ENCODE assay signal across 24 cellular contexts in genomic region chr6:158923801-158924498, GRCh38.
DNase-seq lines count a peak whose midpoint lies in the region; ATAC-seq and TF ChIP-seq lines count a peak whose summit lies in the region.
"Had no signal": no experiment of that assay in that cellular context is flagged by ENCODE, and none has a peak within 500 bp of the region (broad histone marks: within the 10 kb centered on the region; RNA-seq: fewer than 3 reads in every experiment).

No MANE protein-coding gene starts in this region.

- H3K9me3 Mint-ChIP-seq in activated T-cell treated with anti-CD3 and anti-CD28 coated beads, Interleukin-2, amount 50 U/mL, for 24 hours = no peaks in the 10 kb centered on the region
- H3K9me3 Mint-ChIP-seq in activated T-cell treated with anti-CD3 and anti-CD28 coated beads, Interleukin-2, amount 50 U/mL, for 4 hours = no peaks in the 10 kb centered on the region
- peaks cover 4% of the 10 kb centered on the region for H3K9me3 Mint-ChIP-seq in type B pancreatic cell
- no peaks in the 10 kb centered on the region for H3K9me3 Mint-ChIP-seq in activated CD4-positive, alpha-beta T cell treated with anti-CD3 and anti-CD28 coated beads, Interleukin-2, amount 10 ng/mL, durations not matched to agents 7 days and 5 days
- H3K9me3 Mint-ChIP-seq: immature natural killer cell, WTC11 had no signal

- ATAC-seq in activated T-cell treated with anti-CD3 and anti-CD28 coated beads, Interleukin-2, amount 50 U/mL, for 4 hours = no peak
- ATAC-seq in HG03097 (IDR thresholded peaks at IDR 0.05; ENCODE audit: low FRiP score, unreplicated experiment) = no peak
- ATAC-seq: activated CD8-positive, alpha-beta T cell treated with anti-CD3 and anti-CD28 coated beads, Interleukin-2, amount 10 ng/mL, durations not matched to agents 7 days and 5 days; activated naive CD4-positive, alpha-beta T cell treated with anti-CD3 and anti-CD28 coated beads, Interleukin-2, amount 50 U/mL, for 72 hours; activated T-cell treated with anti-CD3 and anti-CD28 coated beads, Interleukin-2, amount 50 U/mL, for 72 hours; GM12878; heart right ventricle; naive thymus-derived CD4-positive, alpha-beta T cell; pancreas; T-helper 17 cell; WTC11 had no signal

- no peaks in the 10 kb centered on the region for H3K27me3 Mint-ChIP-seq in activated T-cell treated with anti-CD3 and anti-CD28 coated beads, Interleukin-2, amount 50 U/mL, for 24 hours
- no peaks in the 10 kb centered on the region for H3K27me3 Mint-ChIP-seq in activated T-cell treated with anti-CD3 and anti-CD28 coated beads, Interleukin-2, amount 50 U/mL, for 4 hours (ENCODE audit: low read depth)
- no peaks in the 10 kb centered on the region for H3K27me3 Mint-ChIP-seq in type B pancreatic cell
- H3K27me3 Mint-ChIP-seq in activated CD4-positive, alpha-beta T cell treated with anti-CD3 and anti-CD28 coated beads, Interleukin-2, amount 10 ng/mL, durations not matched to agents 7 days and 5 days = no peaks in the 10 kb centered on the region
- H3K27me3 Mint-ChIP-seq: T-helper 17 cell had no signal

- POLR2A ChIA-PET in activated CD4-positive, alpha-beta T cell treated with anti-CD3 and anti-CD28 coated beads, Interleukin-2, amount 10 ng/mL, durations not matched to agents 7 days and 5 days (lab: Charles Lee) = no interaction called here

- peak overlapping the region; percentile 33 for H3K27ac Mint-ChIP-seq in activated T-cell treated with anti-CD3 and anti-CD28 coated beads, Interleukin-2, amount 50 U/mL, for 24 hours
- H3K27ac Mint-ChIP-seq in type B pancreatic cell = peak overlapping the region; percentile 44
- H3K27ac Mint-ChIP-seq in activated CD4-positive, alpha-beta T cell treated with anti-CD3 and anti-CD28 coated beads, Interleukin-2, amount 10 ng/mL, durations not matched to agents 7 days and 5 days = no peak overlapping the region
- H3K27ac Mint-ChIP-seq: activated CD8-positive, alpha-beta T cell treated with anti-CD3 and anti-CD28 coated beads, Interleukin-2, amount 10 ng/mL, durations not matched to agents 7 days and 5 days; activated naive CD4-positive, alpha-beta T cell treated with anti-CD3 and anti-CD28 coated beads, Interleukin-2, amount 50 U/mL, for 72 hours; activated T-cell treated with anti-CD3 and anti-CD28 coated beads, Interleukin-2, amount 50 U/mL, for 72 hours; immature natural killer cell; naive thymus-derived CD4-positive, alpha-beta T cell; T-helper 17 cell; WTC11 had no signal

- DNase-seq in activated T-cell treated with anti-CD3 and anti-CD28 coated beads, Interleukin-2, amount 50 U/mL, for 24 hours = no peak
- DNase-seq in activated T-cell treated with anti-CD3 and anti-CD28 coated beads, Interleukin-2, amount 50 U/mL, for 4 hours = no peak
- DNase-seq in NCI-H69 (lab: John Stamatoyannopoulos, UW) = peak; percentile 97
- peak; percentile 90 for DNase-seq in left kidney (ENCODE audit: low read depth, low spot score)
- no peak for DNase-seq in type B pancreatic cell (ENCODE audit: extremely low spot score, unreplicated experiment)
- DNase-seq in activated CD4-positive, alpha-beta T cell treated with anti-CD3 and anti-CD28 coated beads, Interleukin-2, amount 10 ng/mL, durations not matched to agents 7 days and 5 days = no peak
- no peak for DNase-seq in T1000 (lab: John Stamatoyannopoulos, UW)
- DNase-seq: activated CD8-positive, alpha-beta T cell treated with anti-CD3 and anti-CD28 coated beads, Interleukin-2, amount 10 ng/mL, durations not matched to agents 7 days and 5 days; activated T-cell treated with anti-CD3 and anti-CD28 coated beads, Interleukin-2, amount 50 U/mL, for 72 hours; GDM1; heart right ventricle; immature natural killer cell; naive thymus-derived CD4-positive, alpha-beta T cell; NCI-H1092; NCI-H2107; NCI-H774; pancreas; PC-9; sigmoid colon; T-helper 17 cell had no signal

- no peak overlapping the region for H3K4me3 Mint-ChIP-seq in activated T-cell treated with anti-CD3 and anti-CD28 coated beads, Interleukin-2, amount 50 U/mL, for 24 hours
- no peak overlapping the region for H3K4me3 Mint-ChIP-seq in activated T-cell treated with anti-CD3 and anti-CD28 coated beads, Interleukin-2, amount 50 U/mL, for 4 hours
- H3K4me3 Mint-ChIP-seq in type B pancreatic cell = no peak overlapping the region
- H3K4me3 Mint-ChIP-seq in activated CD4-positive, alpha-beta T cell treated with anti-CD3 and anti-CD28 coated beads, Interleukin-2, amount 10 ng/mL, durations not matched to agents 7 days and 5 days = no peak overlapping the region
- H3K4me3 Mint-ChIP-seq: activated CD8-positive, alpha-beta T cell treated with anti-CD3 and anti-CD28 coated beads, Interleukin-2, amount 10 ng/mL, durations not matched to agents 7 days and 5 days; activated T-cell treated with anti-CD3 and anti-CD28 coated beads, Interleukin-2, amount 50 U/mL, for 72 hours; immature natural killer cell; naive thymus-derived CD4-positive, alpha-beta T cell; T-helper 17 cell; WTC11 had no signal

- peaks cover 5% of the 10 kb centered on the region for H3K4me1 Mint-ChIP-seq in activated T-cell treated with anti-CD3 and anti-CD28 coated beads, Interleukin-2, amount 50 U/mL, for 24 hours (ENCODE audit: low read depth)
- peaks cover 2% of the 10 kb centered on the region for H3K4me1 Mint-ChIP-seq in activated T-cell treated with anti-CD3 and anti-CD28 coated beads, Interleukin-2, amount 50 U/mL, for 4 hours (ENCODE audit: low read depth)
- H3K4me1 Mint-ChIP-seq in type B pancreatic cell (ENCODE audit: unreplicated experiment) = peaks cover 12% of the 10 kb centered on the region
- H3K4me1 Mint-ChIP-seq in activated CD4-positive, alpha-beta T cell treated with anti-CD3 and anti-CD28 coated beads, Interleukin-2, amount 10 ng/mL, durations not matched to agents 7 days and 5 days = no peaks in the 10 kb centered on the region
- H3K4me1 Mint-ChIP-seq: immature natural killer cell had no signal

- CTCF ChIA-PET in activated CD4-positive, alpha-beta T cell treated with anti-CD3 and anti-CD28 coated beads, Interleukin-2, amount 10 ng/mL, durations not matched to agents 7 days and 5 days (lab: Charles Lee) = interaction anchor here (0.6 to 1.0 kb wide), 5 partner anchors 13 to 1438 kb away, joined by 3 read pairs; no protein-coding TSS in a partner anchor

- no peak for TF ChIP-seq CTCF in type B pancreatic cell (conservative IDR thresholded peaks at IDR 0.05)

- no peaks in the 10 kb centered on the region for H3K36me3 Mint-ChIP-seq in activated T-cell treated with anti-CD3 and anti-CD28 coated beads, Interleukin-2, amount 50 U/mL, for 24 hours (ENCODE audit: low read depth)
- H3K36me3 Mint-ChIP-seq in activated T-cell treated with anti-CD3 and anti-CD28 coated beads, Interleukin-2, amount 50 U/mL, for 4 hours (ENCODE audit: insufficient read depth) = no peaks in the 10 kb centered on the region
- no peaks in the 10 kb centered on the region for H3K36me3 Mint-ChIP-seq in type B pancreatic cell
- no peaks in the 10 kb centered on the region for H3K36me3 Mint-ChIP-seq in activated CD4-positive, alpha-beta T cell treated with anti-CD3 and anti-CD28 coated beads, Interleukin-2, amount 10 ng/mL, durations not matched to agents 7 days and 5 days (ENCODE audit: low read depth)
- H3K36me3 Mint-ChIP-seq: activated naive CD4-positive, alpha-beta T cell treated with anti-CD3 and anti-CD28 coated beads, Interleukin-2, amount 50 U/mL, for 72 hours; immature natural killer cell; WTC11 had no signal

Comparison
In these comparisons a context has a peak if more than half of its experiments do, and no peak if none do; other contexts are left out.
1. DNase-seq: peak in NCI-H69 (single experiment) and left kidney (single experiment); none in activated T-cell treated with anti-CD3 and anti-CD28 coated beads, Interleukin-2, amount 50 U/mL, for 24 hours (single experiment), activated T-cell treated with anti-CD3 and anti-CD28 coated beads, Interleukin-2, amount 50 U/mL, for 4 hours (single experiment), type B pancreatic cell (single experiment), activated CD4-positive, alpha-beta T cell treated with anti-CD3 and anti-CD28 coated beads, Interleukin-2, amount 10 ng/mL, durations not matched to agents 7 days and 5 days (single experiment) and T1000 (single experiment).